ENCODE assay signal across 13 cellular contexts in genomic region chr11:70580036-70580805, GRCh38.
DNase-seq lines count a peak whose midpoint lies in the region; ATAC-seq and TF ChIP-seq lines count a peak whose summit lies in the region.
"Had no signal": no experiment of that assay in that cellular context is flagged by ENCODE, and none has a peak within 500 bp of the region (broad histone marks: within the 10 kb centered on the region; RNA-seq: fewer than 3 reads in every experiment).

No MANE protein-coding gene starts in this region.

- no peak for TF ChIP-seq CTCF in sigmoid colon (IDR thresholded peaks at IDR 0.05)

- H3K36me3 ChIP-seq in sigmoid colon: no peaks in the 10 kb centered on the region

- intact Hi-C loops in sigmoid colon (cut with DNase I): no loop called here

- no peak for ATAC-seq in GM18505 (IDR thresholded peaks at IDR 0.05; ENCODE audit: unreplicated experiment)
- ATAC-seq: activated T-cell treated with anti-CD3 and anti-CD28 coated beads, Interleukin-2, amount 50 U/mL, for 4 hours; esophagus mucosa had no signal

- H3K9me3 ChIP-seq in sigmoid colon: no peaks in the 10 kb centered on the region

- 79 to 85% methylated on average over 25 of the region's 25 CpGs for WGBS in sigmoid colon, 2 donors

- no peak for TF ChIP-seq EP300 in sigmoid colon (IDR thresholded peaks at IDR 0.05)

- peak; percentile 44 for DNase-seq in activated effector memory CD4-positive, alpha-beta T cell treated with anti-CD3 and anti-CD28 coated beads, Interleukin-2, amount 50 U/mL, for 16 hours
- DNase-seq in activated effector memory CD4-positive, alpha-beta T cell treated with Interleukin-2 at 50 U/mL for 16 hours: no peak
- DNase-seq in RPMI8226 (peak; percentile 22), iPS-NIHi11 (ENCODE audit: low spot score) (peak; percentile 86), sigmoid colon (peak; percentile 44), COR-L47 (lab: John Stamatoyannopoulos, UW) (no peak), NCI-H2227 treated with DMSO at 0.1 percent for 48 hours (lab: John Stamatoyannopoulos, UW) (no peak)
- DNase-seq: activated T-cell treated with anti-CD3 and anti-CD28 coated beads, Interleukin-2, amount 50 U/mL, for 4 hours; SIG-M5; stimulated activated CD8-positive, alpha-beta memory T cell treated with anti-CD3 and anti-CD28 coated beads, Interleukin-4, amount 100 ng/mL, for 48 hours; T-helper 9 cell had no signal

- no peak overlapping the region for H3K27ac ChIP-seq in sigmoid colon

- H3K4me1 ChIP-seq in sigmoid colon: no peaks in the 10 kb centered on the region

- TF ChIP-seq POLR2A in sigmoid colon (IDR thresholded peaks at IDR 0.05) (no peak), GM18505 (IDR thresholded peaks at IDR 0.05; ENCODE audit: borderline replicate concordance, extremely low read depth, insufficient read depth, insufficient read length) (no peak)

- H3K27me3 ChIP-seq in sigmoid colon: no peaks in the 10 kb centered on the region

- no peak overlapping the region for H3K4me3 ChIP-seq in sigmoid colon

Comparison
In these comparisons a context has a peak if more than half of its experiments do, and no peak if none do; other contexts are left out.
1. DNase-seq: peak in activated effector memory CD4-positive, alpha-beta T cell treated with anti-CD3 and anti-CD28 coated beads, Interleukin-2, amount 50 U/mL, for 16 hours (single experiment), RPMI8226 (single experiment), iPS-NIHi11 (single experiment) and sigmoid colon (single experiment); none in activated effector memory CD4-positive, alpha-beta T cell treated with Interleukin-2 at 50 U/mL for 16 hours (single experiment), COR-L47 (single experiment) and NCI-H2227 treated with DMSO at 0.1 percent for 48 hours (single experiment).